ENCODE assay signal across 8 cellular contexts in the genomic region with DNA sequence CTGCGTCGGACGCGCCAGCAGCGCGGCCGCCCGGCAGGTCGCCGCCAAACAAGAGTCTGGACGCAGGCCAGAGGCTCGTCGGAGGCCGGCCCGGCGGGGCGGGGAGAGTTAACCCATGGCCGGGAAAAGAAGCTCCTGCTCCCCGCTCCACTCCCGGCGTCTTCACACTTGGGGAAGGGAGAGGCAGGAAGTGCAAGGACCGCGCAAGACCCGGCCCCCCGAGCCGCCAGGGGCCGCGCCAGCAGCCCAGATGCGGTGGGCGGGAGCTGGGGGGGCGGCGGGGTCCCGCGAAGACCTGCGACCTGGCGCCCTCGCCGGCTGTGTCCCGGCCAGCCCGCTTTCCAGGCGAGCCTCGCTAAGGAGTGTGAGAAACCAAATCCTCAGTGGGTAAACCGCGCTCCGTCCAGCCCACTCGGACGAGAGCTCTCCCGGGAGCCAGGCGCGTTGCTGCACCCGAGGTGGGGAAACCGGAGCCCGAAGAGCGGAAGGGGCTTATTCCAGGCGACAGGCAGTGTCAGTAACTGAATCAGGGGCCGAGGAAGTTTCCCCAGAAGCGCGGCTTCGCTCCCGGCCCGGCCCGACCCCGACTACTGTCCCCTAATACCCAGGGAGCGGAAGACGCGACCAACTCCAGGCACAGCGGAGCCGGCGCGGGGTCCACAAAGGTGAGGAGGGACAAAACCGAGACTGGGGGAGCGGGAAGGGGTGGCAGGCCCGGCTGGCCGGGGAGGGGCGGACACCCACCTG. TPM values are rescaled to one million over a fixed set of nuclear protein-coding genes. Genes with fewer than 3 reads are reported as not detected.
A peak's percentile ranks its signal among the peaks of the same experiment; 100 is the strongest.
DNase-seq lines count a peak whose midpoint lies in the region; ATAC-seq and TF ChIP-seq lines count a peak whose summit lies in the region.

No MANE protein-coding gene starts in this region.

- WGBS in prostate gland: 1% methylated on average over 72 of the region's 75 CpGs

- peak; percentile 30 to 50 for ATAC-seq in left cardiac atrium

- 0 out of 2 replicates have a peak overlapping the region, but pooled peaks have one; percentile 20 for H3K9ac ChIP-seq in HUES48 (ENCODE audit: low read depth, low read length)

- H3K27ac Mint-ChIP-seq in activated naive CD8-positive, alpha-beta T cell: no peak overlapping the region

- H3K27ac ChIP-seq in HUES48 (ENCODE audit: low read depth, low read length) (peak overlapping the region; percentile 55), prostate gland (peak overlapping the region; percentile 5 to 49)

- DNase-seq in NCI-H82 (lab: John Stamatoyannopoulos, UW): peak; percentile 50
- DNase-seq in NCI-H82 treated with DMSO at 0.1 percent for 48 hours (lab: John Stamatoyannopoulos, UW; ENCODE audit: unreplicated experiment): no peak
- peak; percentile 76 for DNase-seq in left cardiac atrium
- no peak for DNase-seq in prostate gland (ENCODE audit: low spot score)
- DNase-seq in dedifferentiated amniotic fluid mesenchymal stem cell (ENCODE audit: extremely low spot score): no peak
- DNase-seq in NCI-H187 treated with DMSO at 0.1 percent for 48 hours (lab: John Stamatoyannopoulos, UW): no peak

- H3K36me3 ChIP-seq in HUES48 (ENCODE audit: control insufficient read depth, insufficient read depth, low read length): no peaks in the 10 kb centered on the region
- no peaks in the 10 kb centered on the region for H3K36me3 ChIP-seq in prostate gland

- H3K4me1 ChIP-seq in HUES48 (ENCODE audit: control insufficient read depth, insufficient read depth, low read length) (no peaks in the 10 kb centered on the region; the same call in 1 of the 2 replicates), prostate gland (replicated peaks) (peaks cover 4% of the 10 kb centered on the region)

- H3K9me3 Mint-ChIP-seq in activated naive CD8-positive, alpha-beta T cell (ENCODE audit: low read depth): no peaks in the 10 kb centered on the region

- peaks cover 4% of the 10 kb centered on the region for H3K36me3 Mint-ChIP-seq in activated naive CD8-positive, alpha-beta T cell

- intact Hi-C loops in left cardiac atrium (cut with DNase I) (loop anchor here in 1 of 2 donors (5.0 kb wide), 2 partner anchors 47 to 58 kb away; no protein-coding TSS in a partner anchor), prostate gland (cut with DNase I) (no loop called here)

- H3K9me3 ChIP-seq in HUES48 (ENCODE audit: control insufficient read depth, insufficient read depth, low read length): no peaks in the 10 kb centered on the region
- no peaks in the 10 kb centered on the region for H3K9me3 ChIP-seq in prostate gland

- H3K4me3 ChIP-seq in HUES48 (ENCODE audit: low read depth, low read length): peak overlapping the region; percentile 90
- peak overlapping the region; percentile 47 to 52 for H3K4me3 ChIP-seq in prostate gland

- H3K4me3 Mint-ChIP-seq in activated naive CD8-positive, alpha-beta T cell: peak overlapping the region; percentile 82

- peaks cover 22% of the 10 kb centered on the region for H3K27me3 ChIP-seq in HUES48 (ENCODE audit: control insufficient read depth, insufficient read depth, low read length)
- H3K27me3 ChIP-seq in prostate gland (replicated peaks; ENCODE audit: insufficient read depth): no peaks in the 10 kb centered on the region

- TF ChIP-seq POLR2A in prostate gland (IDR thresholded peaks at IDR 0.05): no peak

- no peak for TF ChIP-seq CTCF in prostate gland (IDR thresholded peaks at IDR 0.05)

- H3K27me3 Mint-ChIP-seq in activated naive CD8-positive, alpha-beta T cell: peaks cover 26% of the 10 kb centered on the region

- peaks cover 10% of the 10 kb centered on the region for H3K4me1 Mint-ChIP-seq in activated naive CD8-positive, alpha-beta T cell (ENCODE audit: low read depth)

RNA-seq across cellular contexts. Expression of gene ADAMTS7, which starts 0.7 kb away (rescaled TPM):
- total RNA-seq in left cardiac atrium (10 to 100 TPM; 35.8 to 45.9 TPM), prostate gland (1 to 10 TPM; 1.6 to 7.8 TPM)

Comparison
In these comparisons a context has a peak if more than half of its experiments do, and no peak if none do; other contexts are left out.
1. DNase-seq: peak in NCI-H82 (single experiment) and left cardiac atrium (single experiment); none in NCI-H82 treated with DMSO at 0.1 percent for 48 hours (single experiment), prostate gland (single experiment), dedifferentiated amniotic fluid mesenchymal stem cell (single experiment) and NCI-H187 treated with DMSO at 0.1 percent for 48 hours (single experiment).
2. RNA of gene ADAMTS7, which starts 0.7 kb away (total RNA-seq): 35.8 to 45.9 TPM in left cardiac atrium; 1.6 to 7.8 TPM in prostate gland; every median in the first group is over 4 times any median in the second.